ENCODE assay signal across 8 cellular contexts in the genomic region with DNA sequence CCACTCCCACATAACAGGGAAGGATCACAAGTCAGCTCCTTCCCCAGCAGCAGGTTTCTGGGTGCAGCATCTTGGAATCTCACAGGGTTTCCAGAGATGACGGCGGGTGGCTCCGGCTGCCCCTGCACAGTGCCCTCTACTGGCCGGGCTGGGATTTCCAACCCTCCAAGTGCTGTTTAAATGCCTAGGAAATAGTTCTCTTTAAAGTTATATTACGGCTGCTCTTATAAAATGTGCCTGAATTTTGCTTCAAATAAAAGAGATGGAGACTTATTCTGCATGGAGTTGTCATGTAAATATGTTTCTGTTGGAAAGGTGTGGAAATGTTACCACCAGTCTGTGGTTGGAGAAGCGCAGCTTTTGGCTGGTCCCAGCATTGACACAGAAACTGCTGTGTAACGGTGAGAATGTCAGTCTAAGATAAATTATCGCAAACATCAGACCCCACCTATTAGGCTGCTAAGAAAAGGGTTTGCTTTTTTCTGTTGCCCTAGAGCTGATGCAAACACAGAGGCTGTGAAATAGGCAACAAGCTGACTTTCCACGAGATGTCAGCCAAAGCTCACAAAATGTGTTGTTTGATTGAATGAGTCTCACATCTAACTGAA. TPM values are rescaled to one million over a fixed set of nuclear protein-coding genes. Genes with fewer than 3 reads are reported as not detected.
DNase-seq lines count a peak whose midpoint lies in the region; ATAC-seq, FAIRE-seq and TF ChIP-seq lines count a peak whose summit lies in the region.

No MANE protein-coding gene starts in this region.

- TF ChIP-seq POLR2A in GM12891 (IDR thresholded peaks at IDR 0.05; ENCODE audit: low read depth, low read length): no peak

- H3K27me3 Mint-ChIP-seq in activated CD4-positive, alpha-beta memory T cell treated with anti-CD3 and anti-CD28 coated beads, Interleukin-2, amount 10 ng/mL, durations not matched to agents 7 days and 5 days: peaks cover 3% of the 10 kb centered on the region

- POLR2A ChIA-PET in activated CD4-positive, alpha-beta memory T cell treated with anti-CD3 and anti-CD28 coated beads, Interleukin-2, amount 10 ng/mL, durations not matched to agents 7 days and 5 days (lab: Charles Lee): interaction anchor here (0.6 to 1.0 kb wide), 2 partner anchors 640 to 1080 kb away, joined by 3 read pairs; partner anchors contain the start of gene ARL4C

- H3K4me3 ChIP-seq in fibroblast of villous mesenchyme (ENCODE audit: low read depth, low read length): no peak overlapping the region

- CTCF ChIA-PET in activated CD4-positive, alpha-beta memory T cell treated with anti-CD3 and anti-CD28 coated beads, Interleukin-2, amount 10 ng/mL, durations not matched to agents 7 days and 5 days (lab: Charles Lee): interaction anchor here (0.8 to 2.6 kb wide), 11 partner anchors 9 to 688 kb away, joined by 3 to 16 read pairs (median 3); partner anchors contain the start of genes ARL4C and MSL3B

- FAIRE-seq in GM12891 (lab: Jason Lieb, UNC): no peak

- H3K36me3 Mint-ChIP-seq in activated CD4-positive, alpha-beta memory T cell treated with anti-CD3 and anti-CD28 coated beads, Interleukin-2, amount 10 ng/mL, durations not matched to agents 7 days and 5 days (ENCODE audit: low read depth): peaks cover 16% of the 10 kb centered on the region

- H3K4me3 Mint-ChIP-seq in activated CD4-positive, alpha-beta memory T cell treated with anti-CD3 and anti-CD28 coated beads, Interleukin-2, amount 10 ng/mL, durations not matched to agents 7 days and 5 days: no peak overlapping the region

- DNase-seq in ELR (ENCODE audit: low read depth) (peak; percentile 32), NCI-H2081 (lab: John Stamatoyannopoulos, UW) (peak; percentile 9 to 79), fibroblast of villous mesenchyme (ENCODE audit: low read depth) (no peak), GM12891 (ENCODE audit: insufficient read length, low spot score) (no peak), ureter (ENCODE audit: low spot score) (no peak)
- peak; percentile 68 for DNase-seq in activated CD4-positive, alpha-beta memory T cell treated with anti-CD3 and anti-CD28 coated beads, Interleukin-2, amount 10 ng/mL, durations not matched to agents 7 days and 5 days
- peak; percentile 67 to 76 for DNase-seq in stimulated activated CD4-positive, alpha-beta T cell treated with anti-CD3 and anti-CD28 coated beads, Interleukin-2, amount 100 ng/mL, for 24 hours

- TF ChIP-seq CTCF in fibroblast of villous mesenchyme (IDR thresholded peaks at IDR 0.05; ENCODE audit: insufficient read depth, low read depth, low read length): peak; percentile 68

- no peak for ATAC-seq in GM21515 (IDR thresholded peaks at IDR 0.05; ENCODE audit: unreplicated experiment)

- no peak overlapping the region for H3K27ac Mint-ChIP-seq in activated CD4-positive, alpha-beta memory T cell treated with anti-CD3 and anti-CD28 coated beads, Interleukin-2, amount 10 ng/mL, durations not matched to agents 7 days and 5 days

- peaks cover 25% of the 10 kb centered on the region for H3K4me1 Mint-ChIP-seq in activated CD4-positive, alpha-beta memory T cell treated with anti-CD3 and anti-CD28 coated beads, Interleukin-2, amount 10 ng/mL, durations not matched to agents 7 days and 5 days

- H3K9me3 Mint-ChIP-seq in activated CD4-positive, alpha-beta memory T cell treated with anti-CD3 and anti-CD28 coated beads, Interleukin-2, amount 10 ng/mL, durations not matched to agents 7 days and 5 days: no peaks in the 10 kb centered on the region

TF ChIP-seq in GM12891, 5 proteins besides CTCF, POLR2A, EP300 and RAD21:
- no peak for TF ChIP-seq POU2F2 (IDR thresholded peaks at IDR 0.05; ENCODE audit: low read depth, low read length)
TF ChIP-seq in GM12891: peak in this region for 0.

RNA-seq across cellular contexts. Expression of gene HJURP, which starts 3.3 kb away (rescaled TPM):
- total RNA-seq in activated CD4-positive, alpha-beta memory T cell treated with anti-CD3 and anti-CD28 coated beads, Interleukin-2, amount 10 ng/mL, durations not matched to agents 7 days and 5 days: 100 to 1,000 TPM; 126 to 129 TPM
- total RNA-seq in fibroblast of villous mesenchyme: 12.2 and 27.2 TPM in 2 replicates
- polyA plus RNA-seq in GM12891 (2012; ENCODE audit: low read depth, missing spikeins): 20.5 TPM
- total RNA-seq in ureter: 0.31 TPM

RNA-seq across cellular contexts. Expression of gene TRPM8, which starts 59.6 kb away (rescaled TPM):
- not detected for total RNA-seq in activated CD4-positive, alpha-beta memory T cell treated with anti-CD3 and anti-CD28 coated beads, Interleukin-2, amount 10 ng/mL, durations not matched to agents 7 days and 5 days
- not detected in 2 replicates for total RNA-seq in fibroblast of villous mesenchyme
- not detected for polyA plus RNA-seq in GM12891 (2012; ENCODE audit: low read depth, missing spikeins)
- total RNA-seq in ureter: not detected

Comparison
In these comparisons a context has a peak if more than half of its experiments do, and no peak if none do; other contexts are left out.
1. DNase-seq: peak in ELR (single experiment), NCI-H2081 (2 of 2), activated CD4-positive, alpha-beta memory T cell treated with anti-CD3 and anti-CD28 coated beads, Interleukin-2, amount 10 ng/mL, durations not matched to agents 7 days and 5 days (single experiment) and stimulated activated CD4-positive, alpha-beta T cell treated with anti-CD3 and anti-CD28 coated beads, Interleukin-2, amount 100 ng/mL, for 24 hours (2 of 2); none in fibroblast of villous mesenchyme (single experiment), GM12891 (single experiment) and ureter (single experiment).
2. RNA of gene HJURP, which starts 3.3 kb away (total RNA-seq): 126 to 129 TPM in activated CD4-positive, alpha-beta memory T cell treated with anti-CD3 and anti-CD28 coated beads, Interleukin-2, amount 10 ng/mL, durations not matched to agents 7 days and 5 days and 12.2 to 27.2 TPM in fibroblast of villous mesenchyme; 0.31 TPM in ureter (single experiment); every median in the first group is over 10 times any median in the second.